ENCODE assay signal across 9 cellular contexts in the genomic region with DNA sequence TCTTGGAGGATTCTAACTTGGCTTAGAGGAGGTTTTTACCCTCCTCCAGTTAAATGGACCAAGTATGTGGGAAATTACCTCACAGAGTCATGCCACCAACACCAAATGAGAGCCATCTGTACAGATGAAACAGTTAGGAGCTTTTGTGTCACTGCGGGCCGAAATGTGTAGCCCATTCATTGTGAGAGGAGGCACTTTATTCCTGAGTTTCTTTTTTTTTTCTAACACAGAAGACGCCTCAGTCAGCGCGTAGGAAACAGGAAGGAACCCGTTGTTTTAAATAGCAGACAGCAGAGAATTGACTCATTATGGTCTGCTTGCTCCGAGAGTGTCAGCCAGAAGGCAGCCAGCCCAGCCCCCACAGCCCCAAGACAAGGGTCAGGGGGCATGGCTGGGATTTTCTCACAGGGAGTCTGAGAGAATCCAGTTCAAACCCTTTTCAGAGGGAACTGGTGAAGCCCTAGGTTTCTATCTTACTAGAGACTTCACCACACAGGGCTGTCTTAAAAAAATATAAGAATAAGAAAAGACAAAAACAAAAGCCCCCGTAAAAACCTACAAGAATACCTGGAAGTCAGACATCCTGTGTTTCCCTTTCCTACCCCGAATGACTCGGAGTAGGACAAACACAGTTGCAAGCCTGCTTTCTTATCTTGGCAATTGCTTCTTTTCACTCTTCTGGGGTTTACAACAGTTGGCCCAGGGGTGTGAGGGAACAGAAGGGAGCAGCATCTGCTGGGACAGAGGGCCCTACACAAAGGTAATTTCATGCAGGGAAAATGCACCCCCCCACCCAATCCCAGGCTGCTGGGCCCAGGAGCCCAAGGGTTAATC.
A peak's percentile ranks its signal among the peaks of the same experiment; 100 is the strongest.
DNase-seq lines count a peak whose midpoint lies in the region; ATAC-seq and TF ChIP-seq lines count a peak whose summit lies in the region.
"Had no signal": no experiment of that assay in that cellular context is flagged by ENCODE, and none has a peak within 500 bp of the region (broad histone marks: within the 10 kb centered on the region; RNA-seq: fewer than 3 reads in every experiment).

No MANE protein-coding gene starts in this region.

- H3K9me3 Mint-ChIP-seq in IgD-negative memory B cell (peaks cover 6 to 19% (median 14%) of the 10 kb centered on the region in 3 donors), neural crest cell (peaks cover 14% of the 10 kb centered on the region)
- H3K9me3 Mint-ChIP-seq in activated CD8-positive, alpha-beta memory T cell treated with anti-CD3 and anti-CD28 coated beads, Interleukin-2, amount 10 ng/mL, durations not matched to agents 7 days and 5 days (ENCODE audit: low read depth), result peaks cover 2% of the 10 kb centered on the region

- no peaks in the 10 kb centered on the region for H3K36me3 ChIP-seq in thoracic aorta

- H3K27ac Mint-ChIP-seq in IgD-negative memory B cell (peak overlapping the region; percentile 47 to 93 (median 55)), neural crest cell (ENCODE audit: unreplicated experiment) (peak overlapping the region; percentile 98)
- peak overlapping the region; percentile 84 for H3K27ac Mint-ChIP-seq in activated CD8-positive, alpha-beta memory T cell treated with anti-CD3 and anti-CD28 coated beads, Interleukin-2, amount 10 ng/mL, durations not matched to agents 7 days and 5 days

- no peaks in the 10 kb centered on the region for H3K27me3 Mint-ChIP-seq in IgD-negative memory B cell
- H3K27me3 Mint-ChIP-seq in activated CD8-positive, alpha-beta memory T cell treated with anti-CD3 and anti-CD28 coated beads, Interleukin-2, amount 10 ng/mL, durations not matched to agents 7 days and 5 days, result peaks cover 5% of the 10 kb centered on the region
- no peaks in the 10 kb centered on the region for H3K27me3 Mint-ChIP-seq in neural crest cell (ENCODE audit: low read depth)

- peaks cover 15 to 32% of the 10 kb centered on the region in 2 donors for H3K4me1 ChIP-seq in thoracic aorta (ENCODE audit: control insufficient read depth in 1 of 2, low read depth in 2 of 2)

- CTCF ChIA-PET in activated CD8-positive, alpha-beta memory T cell treated with anti-CD3 and anti-CD28 coated beads, Interleukin-2, amount 10 ng/mL, durations not matched to agents 7 days and 5 days (lab: Charles Lee), result interaction anchor here (1.1 kb wide), 1 partner anchor 100 kb away, joined by 3 read pairs; no protein-coding TSS in a partner anchor

- peak overlapping the region; percentile 6 for H3K4me3 ChIP-seq in fibroblast of pulmonary artery (replicated peaks; ENCODE audit: low read depth, low read length)
- H3K4me3 ChIP-seq in thoracic aorta, result peak overlapping the region; percentile 57

- H3K4me3 Mint-ChIP-seq in IgD-negative memory B cell, result peak overlapping the region; percentile 60 to 94 (median 75)
- H3K4me3 Mint-ChIP-seq in activated CD8-positive, alpha-beta memory T cell treated with anti-CD3 and anti-CD28 coated beads, Interleukin-2, amount 10 ng/mL, durations not matched to agents 7 days and 5 days, result peak overlapping the region; percentile 23
- H3K4me3 Mint-ChIP-seq in neural crest cell, result peak overlapping the region; percentile 71

- peak overlapping the region; percentile 46 to 65 for H3K27ac ChIP-seq in thoracic aorta
- H3K27ac ChIP-seq: VCaP had no signal

- H3K4me1 Mint-ChIP-seq in IgD-negative memory B cell (peaks cover 22 to 32% (median 25%) of the 10 kb centered on the region in 3 donors), neural crest cell (peaks cover 52% of the 10 kb centered on the region)
- H3K4me1 Mint-ChIP-seq in activated CD8-positive, alpha-beta memory T cell treated with anti-CD3 and anti-CD28 coated beads, Interleukin-2, amount 10 ng/mL, durations not matched to agents 7 days and 5 days, result peaks cover 24% of the 10 kb centered on the region

- peaks cover 17% of the 10 kb centered on the region for H3K9me3 ChIP-seq in thoracic aorta

- ATAC-seq in GM21447 (IDR thresholded peaks at IDR 0.05; ENCODE audit: unreplicated experiment) (peak; percentile 89), thoracic aorta (ENCODE audit: insufficient number of reproducible peaks, low FRiP score, low read depth) (peak; percentile 64)
- peak; percentile 95 for ATAC-seq in activated CD8-positive, alpha-beta memory T cell treated with anti-CD3 and anti-CD28 coated beads, Interleukin-2, amount 10 ng/mL, durations not matched to agents 7 days and 5 days

- TF ChIP-seq CTCF in fibroblast of pulmonary artery (IDR thresholded peaks at IDR 0.05; ENCODE audit: low read length, missing control alignments), result no peak
- TF ChIP-seq CTCF in neural crest cell (conservative IDR thresholded peaks at IDR 0.05), result no peak
- TF ChIP-seq CTCF in thoracic aorta (IDR thresholded peaks at IDR 0.05), result no peak

- H3K27me3 ChIP-seq in thoracic aorta (replicated peaks; ENCODE audit: insufficient read depth), result no peaks in the 10 kb centered on the region

- H3K36me3 Mint-ChIP-seq in IgD-negative memory B cell (peaks cover 10% of the 10 kb centered on the region), neural crest cell (ENCODE audit: low read depth) (peaks cover 35% of the 10 kb centered on the region)
- H3K36me3 Mint-ChIP-seq in activated CD8-positive, alpha-beta memory T cell treated with anti-CD3 and anti-CD28 coated beads, Interleukin-2, amount 10 ng/mL, durations not matched to agents 7 days and 5 days, result peaks cover 17% of the 10 kb centered on the region

- DNase-seq in EL (peak; percentile 71), fibroblast of pulmonary artery (ENCODE audit: low read depth) (peak; percentile 82), neural crest cell (ENCODE audit: low read depth, low spot score) (peak; percentile 58), thoracic aorta (ENCODE audit: low spot score) (no peak), NCI-H2081 (lab: John Stamatoyannopoulos, UW) (no peak)
- peak; percentile 80 for DNase-seq in activated CD8-positive, alpha-beta memory T cell treated with anti-CD3 and anti-CD28 coated beads, Interleukin-2, amount 10 ng/mL, durations not matched to agents 7 days and 5 days

Comparison
In these comparisons a context has a peak if more than half of its experiments do, and no peak if none do; other contexts are left out.
1. DNase-seq: peak in EL (single experiment), activated CD8-positive, alpha-beta memory T cell treated with anti-CD3 and anti-CD28 coated beads, Interleukin-2, amount 10 ng/mL, durations not matched to agents 7 days and 5 days (single experiment), fibroblast of pulmonary artery (single experiment) and neural crest cell (single experiment); none in thoracic aorta (single experiment) and NCI-H2081 (0 of 2).
2. H3K4me3 Mint-ChIP-seq: peak in every context shown above with its lines; median percentile 75 in IgD-negative memory B cell; 71 in neural crest cell; 23 in activated CD8-positive, alpha-beta memory T cell treated with anti-CD3 and anti-CD28 coated beads, Interleukin-2, amount 10 ng/mL, durations not matched to agents 7 days and 5 days.
3. Peak in every context shown above with its lines, with median percentiles within 50 percentile points of each other: ATAC-seq and H3K27ac Mint-ChIP-seq.